18 cellular contexts compared by ENCODE assay signal in the genomic region with DNA sequence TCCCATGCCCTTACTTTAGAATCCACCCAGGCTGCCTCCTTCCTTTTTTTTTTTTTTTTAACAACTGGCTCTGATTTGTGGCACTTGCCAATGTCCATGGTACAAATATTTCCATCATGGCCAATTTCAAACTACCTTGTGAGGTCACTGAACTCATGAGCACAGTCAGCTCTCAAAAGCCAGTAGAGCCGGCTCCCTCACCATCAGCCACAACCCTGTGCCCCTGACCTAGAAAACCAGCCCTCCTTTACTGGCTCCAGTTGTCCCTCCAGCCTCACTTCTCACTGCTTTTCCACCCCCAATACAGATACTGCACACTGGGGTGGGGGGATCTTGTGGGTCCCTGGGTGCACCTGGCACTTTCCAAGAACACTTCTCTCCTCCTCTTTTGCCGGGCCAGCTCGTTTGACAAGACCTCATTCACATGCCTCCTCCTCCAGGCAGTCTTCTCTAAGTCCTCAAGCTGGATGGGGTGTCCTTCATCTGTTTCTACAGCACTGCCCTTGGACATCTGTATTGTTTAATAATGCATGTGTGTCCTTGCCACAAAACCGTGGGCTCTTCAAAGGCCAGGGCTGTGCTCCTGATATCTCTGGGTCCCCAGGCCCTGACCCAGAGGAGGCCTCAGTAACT.
"Had no signal": no experiment of that assay in that cellular context is flagged by ENCODE, and none has a peak within 500 bp of the region (broad histone marks: within the 10 kb centered on the region; RNA-seq: fewer than 3 reads in every experiment).

No MANE protein-coding gene starts in this region.

- H3K4me3 Mint-ChIP-seq: activated CD8-positive, alpha-beta T cell treated with anti-CD3 and anti-CD28 coated beads for 36 hours; activated naive CD4-positive, alpha-beta T cell treated with anti-CD3 and anti-CD28 coated beads for 36 hours; activated T-helper 1 cell treated with anti-CD3 and anti-CD28 coated beads, Interleukin-12 subunit alpha, Interleukin-12 subunit beta, Interleukin-2, Interleukin-4 antibody, amounts not matched to agents 30 ng/mL and 10 ng/mL and 1 ng/mL, durations not matched to agents 14 hours and 24 hours and 36 hours; effector memory CD8-positive, alpha-beta T cell had no signal

- H3K79me2 ChIP-seq: parathyroid adenoma had no signal

- DNase-seq: activated CD4-positive, alpha-beta T cell treated with anti-CD3 and anti-CD28 coated beads for 4 hours; activated CD8-positive, alpha-beta memory T cell treated with anti-CD3 and anti-CD28 coated beads, Interleukin-2, amount 50 U/mL, for 48 hours; activated CD8-positive, alpha-beta T cell treated with anti-CD3 and anti-CD28 coated beads for 36 hours; activated naive CD4-positive, alpha-beta T cell treated with anti-CD3 and anti-CD28 coated beads for 36 hours; caudate nucleus; cortex of kidney; effector memory CD8-positive, alpha-beta T cell; foreskin fibroblast; mesenchymal stem cell; stimulated activated CD4-positive, alpha-beta T cell treated with anti-CD3 and anti-CD28 coated beads, Interleukin-4, amount 100 ng/mL, for 4 hours; T-helper 9 cell; tibial artery had no signal

- H3K27me3 ChIP-seq: esophagus muscularis mucosa, left lung had no signal

- H3K9me3 ChIP-seq: esophagus muscularis mucosa, left lung, tibial artery had no signal

- H3K4me3 ChIP-seq: esophagus muscularis mucosa, left lung, skin epidermis, tibial artery had no signal

- H3K27ac ChIP-seq: esophagus muscularis mucosa, left lung, parathyroid adenoma, tibial artery, VCaP had no signal

- ATAC-seq: activated CD8-positive, alpha-beta T cell treated with anti-CD3 and anti-CD28 coated beads for 36 hours; effector memory CD8-positive, alpha-beta T cell; left lung had no signal

- H3K4me1 ChIP-seq: parathyroid adenoma had no signal

- H3K9ac ChIP-seq: parathyroid adenoma had no signal

- H2AFZ ChIP-seq: parathyroid adenoma had no signal

- H3K36me3 ChIP-seq: esophagus muscularis mucosa, left lung, tibial artery had no signal

- H3K9me3 Mint-ChIP-seq: activated CD8-positive, alpha-beta T cell treated with anti-CD3 and anti-CD28 coated beads for 36 hours; activated naive CD4-positive, alpha-beta T cell treated with anti-CD3 and anti-CD28 coated beads for 36 hours; activated T-helper 1 cell treated with anti-CD3 and anti-CD28 coated beads, Interleukin-12 subunit alpha, Interleukin-12 subunit beta, Interleukin-2, Interleukin-4 antibody, amounts not matched to agents 30 ng/mL and 10 ng/mL and 1 ng/mL, durations not matched to agents 14 hours and 24 hours and 36 hours; effector memory CD8-positive, alpha-beta T cell had no signal

- H3K27ac Mint-ChIP-seq: activated CD8-positive, alpha-beta T cell treated with anti-CD3 and anti-CD28 coated beads for 36 hours; activated naive CD4-positive, alpha-beta T cell treated with anti-CD3 and anti-CD28 coated beads for 36 hours; activated T-helper 1 cell treated with anti-CD3 and anti-CD28 coated beads, Interleukin-12 subunit alpha, Interleukin-12 subunit beta, Interleukin-2, Interleukin-4 antibody, amounts not matched to agents 30 ng/mL and 10 ng/mL and 1 ng/mL, durations not matched to agents 14 hours and 24 hours and 36 hours had no signal
